22 cellular contexts compared by ENCODE assay signal in genomic region chr6:114467931-114468330, GRCh38.
"Had no signal": no experiment of that assay in that cellular context is flagged by ENCODE, and none has a peak within 500 bp of the region (broad histone marks: within the 10 kb centered on the region; RNA-seq: fewer than 3 reads in every experiment).

No MANE protein-coding gene starts in this region.

- H3K27ac ChIP-seq: esophagus muscularis mucosa, heart left ventricle, pancreas, prostate gland, spleen, thoracic aorta, uterus had no signal

- H3K4me3 ChIP-seq: esophagus muscularis mucosa, heart left ventricle, pancreas, prostate gland, spleen, thoracic aorta, uterus had no signal

- H3K36me3 ChIP-seq: esophagus muscularis mucosa, heart left ventricle, pancreas, prostate gland, spleen, thoracic aorta, uterus had no signal

- DNase-seq: activated CD4-positive, alpha-beta T cell treated with anti-CD3 and anti-CD28 coated beads for 36 hours; activated CD4-positive, CD25-positive, alpha-beta regulatory T cell; activated CD8-positive, alpha-beta memory T cell treated with anti-CD3 and anti-CD28 coated beads, Interleukin-2, amount 10 ng/mL, durations not matched to agents 7 days and 5 days; activated CD8-positive, alpha-beta T cell treated with anti-CD3 and anti-CD28 coated beads, Interleukin-2, amount 10 ng/mL, durations not matched to agents 7 days and 5 days; activated T-cell treated with anti-CD3 and anti-CD28 coated beads, Interleukin-2, amount 50 U/mL, for 48 hours; dermis blood vessel endothelial cell; effector CD4-positive, alpha-beta T cell; heart left ventricle; hypothalamus; midbrain; naive thymus-derived CD8-positive, alpha-beta T cell; nucleus accumbens; pancreas; spleen; stimulated activated CD4-positive, alpha-beta T cell treated with anti-CD3 and anti-CD28 coated beads, Interleukin-2, amount 100 ng/mL, for 48 hours; stimulated activated naive CD8-positive, alpha-beta T cell treated with anti-CD3 and anti-CD28 coated beads, Interleukin-15, Interleukin-2, amounts not matched to agents 100 U/mL and 50 U/mL, for 24 hours; T-helper 1 cell; trophoblast cell; uterus had no signal

- H3K4me1 ChIP-seq: esophagus muscularis mucosa, heart left ventricle, pancreas, prostate gland, spleen, uterus had no signal

- H3K27me3 ChIP-seq: esophagus muscularis mucosa, heart left ventricle, pancreas, spleen, uterus had no signal

- H3K9me3 ChIP-seq: esophagus muscularis mucosa, heart left ventricle, pancreas, prostate gland, spleen, thoracic aorta, uterus had no signal
